ENCODE assay signal across 10 cellular contexts in genomic region chr18:55489742-55490055, GRCh38.
DNase-seq lines count a peak whose midpoint lies in the region; ATAC-seq, FAIRE-seq and TF ChIP-seq lines count a peak whose summit lies in the region.
"Had no signal": no experiment of that assay in that cellular context is flagged by ENCODE, and none has a peak within 500 bp of the region (broad histone marks: within the 10 kb centered on the region; RNA-seq: fewer than 3 reads in every experiment).

No MANE protein-coding gene starts in this region.

- TF ChIP-seq POLR2A in H54 (IDR thresholded peaks at IDR 0.05; ENCODE audit: low read depth, low read length) = no peak

- H3K9me3 ChIP-seq in astrocyte (ENCODE audit: insufficient read depth, low read depth, low read length) = no peaks in the 10 kb centered on the region

- no peak overlapping the region for H3K27ac Mint-ChIP-seq in GM23338
- H3K27ac Mint-ChIP-seq in astrocyte (ENCODE audit: unreplicated experiment) = no peak overlapping the region
- H3K27ac Mint-ChIP-seq: activated naive CD4-positive, alpha-beta T cell treated with anti-CD3 and anti-CD28 coated beads, Interleukin-2, amount 50 U/mL, for 24 hours had no signal

- H2AFZ ChIP-seq in GM23338 = no peak overlapping the region
- H2AFZ ChIP-seq in astrocyte (ENCODE audit: low read depth, low read length) = no peak overlapping the region

- H3K36me3 Mint-ChIP-seq in GM23338 (ENCODE audit: low read depth) (no peaks in the 10 kb centered on the region), astrocyte (ENCODE audit: low read depth, unreplicated experiment) (no peaks in the 10 kb centered on the region)
- H3K36me3 Mint-ChIP-seq: activated naive CD4-positive, alpha-beta T cell treated with anti-CD3 and anti-CD28 coated beads, Interleukin-2, amount 50 U/mL, for 24 hours had no signal

- no peak overlapping the region for H3K27ac ChIP-seq in GM23338 (ENCODE audit: low read depth)
- no peak overlapping the region for H3K27ac ChIP-seq in astrocyte (ENCODE audit: low read depth, low read length)

- TF ChIP-seq CTCF in GM13976 (IDR thresholded peaks at IDR 0.05; ENCODE audit: borderline replicate concordance, control extremely low read depth, extremely low read depth, insufficient read depth, missing control alignments) (no peak), GM23338 (conservative IDR thresholded peaks at IDR 0.05; ENCODE audit: low read depth in 2 of 2) (no peak), astrocyte (IDR thresholded peaks at IDR 0.05; ENCODE audit: insufficient read depth, low read depth, low read length) (no peak)

- DNase-seq in GM13976 (ENCODE audit: low spot score) (peak; percentile 30), GM23338 (ENCODE audit: low spot score) (no peak), NCI-H1092 (lab: John Stamatoyannopoulos, UW) (peak; percentile 58), astrocyte (ENCODE audit: low read depth) (peak; percentile 65), NCI-H446 (lab: John Stamatoyannopoulos, UW) (no peak), medulla oblongata (ENCODE audit: extremely low spot score) (no peak), hippocampal formation (lab: John Stamatoyannopoulos, UW) (no peak), H54 (ENCODE audit: insufficient read length, low spot score) (no peak)

- H3K4me3 ChIP-seq in GM23338 (no peak overlapping the region), astrocyte (ENCODE audit: insufficient read depth, low read depth, low read length) (no peak overlapping the region)

- H3K4me2 ChIP-seq in GM23338 = peak overlapping the region; percentile 33
- peak overlapping the region; percentile 64 for H3K4me2 ChIP-seq in astrocyte (ENCODE audit: low read length)

- H3K79me2 ChIP-seq in GM23338 (replicated peaks; ENCODE audit: insufficient read depth) = peaks cover 77% of the 10 kb centered on the region
- peaks cover 85% of the 10 kb centered on the region for H3K79me2 ChIP-seq in astrocyte (ENCODE audit: insufficient read depth, low read length)

- peaks cover 51% of the 10 kb centered on the region for H3K4me1 ChIP-seq in GM23338 (ENCODE audit: insufficient read depth)
- peaks cover 34% of the 10 kb centered on the region for H3K4me1 ChIP-seq in astrocyte (ENCODE audit: insufficient read depth, low read length)

- H4K20me1 ChIP-seq in GM23338 (replicated peaks; ENCODE audit: insufficient read depth) = no peaks in the 10 kb centered on the region
- peaks cover 7% of the 10 kb centered on the region for H4K20me1 ChIP-seq in astrocyte (ENCODE audit: insufficient read depth, low read length)

- no peaks in the 10 kb centered on the region for H3K9me2 ChIP-seq in GM23338 (ENCODE audit: insufficient read depth)

- H3K4me1 Mint-ChIP-seq in GM23338 (peaks cover 75% of the 10 kb centered on the region), astrocyte (ENCODE audit: low read depth, unreplicated experiment) (peaks cover 45% of the 10 kb centered on the region)

- FAIRE-seq in astrocyte (lab: Jason Lieb, UNC) (no peak), H54 (lab: Jason Lieb, UNC) (no peak)

- H3K4me3 Mint-ChIP-seq in GM23338 = peak overlapping the region; percentile 4; the same call in 1 of the 3 replicates
- no peak overlapping the region for H3K4me3 Mint-ChIP-seq in astrocyte (ENCODE audit: unreplicated experiment)
- H3K4me3 Mint-ChIP-seq: activated naive CD4-positive, alpha-beta T cell treated with anti-CD3 and anti-CD28 coated beads, Interleukin-2, amount 50 U/mL, for 24 hours; neural crest cell had no signal

- in situ Hi-C loops in GM13976 (cut with MboI; ENCODE audit: low sequenced_read_pairs, unreplicated experiment) = no loop called here

- H3K27me3 ChIP-seq in GM23338 (ENCODE audit: insufficient read depth) (no peaks in the 10 kb centered on the region), astrocyte (ENCODE audit: insufficient read depth, low read length) (no peaks in the 10 kb centered on the region)

- H3K9me3 Mint-ChIP-seq in GM23338 (no peaks in the 10 kb centered on the region), astrocyte (ENCODE audit: unreplicated experiment) (no peaks in the 10 kb centered on the region)
- H3K9me3 Mint-ChIP-seq: activated naive CD4-positive, alpha-beta T cell treated with anti-CD3 and anti-CD28 coated beads, Interleukin-2, amount 50 U/mL, for 24 hours; neural crest cell had no signal

- no peaks in the 10 kb centered on the region for H3F3A ChIP-seq in GM23338 (replicated peaks; ENCODE audit: low read depth)

- no peak for ATAC-seq in GM23338

- H3K27me3 Mint-ChIP-seq in GM23338 (ENCODE audit: insufficient read depth, low read depth, poor library complexity) (no peaks in the 10 kb centered on the region), astrocyte (ENCODE audit: low read depth, unreplicated experiment) (no peaks in the 10 kb centered on the region)

- H3K36me3 ChIP-seq in GM23338 (ENCODE audit: insufficient read depth) (no peaks in the 10 kb centered on the region), astrocyte (ENCODE audit: insufficient read depth, low read length) (no peaks in the 10 kb centered on the region)

- no peak overlapping the region for H3K9ac ChIP-seq in astrocyte (ENCODE audit: low read length)

TF ChIP-seq in GM23338, 12 proteins besides CTCF, POLR2A, EP300 and RAD21:
- TF ChIP-seq CREB1 (CRISPR knock-in tag; IDR thresholded peaks at IDR 0.05; ENCODE audit: low read depth) = no peak
- no peak for TF ChIP-seq REST (IDR thresholded peaks at IDR 0.05; ENCODE audit: unreplicated experiment)
- TF ChIP-seq ZNF331 (CRISPR knock-in tag; IDR thresholded peaks at IDR 0.05; ENCODE audit: low read depth) = no peak

Comparison
In these comparisons a context has a peak if more than half of its experiments do, and no peak if none do; other contexts are left out.
1. DNase-seq: peak in GM13976 (single experiment), NCI-H1092 (single experiment) and astrocyte (single experiment); none in GM23338 (single experiment), NCI-H446 (0 of 2), medulla oblongata (single experiment), hippocampal formation (0 of 2) and H54 (single experiment).